13 cellular contexts compared by ENCODE assay signal in the genomic region with DNA sequence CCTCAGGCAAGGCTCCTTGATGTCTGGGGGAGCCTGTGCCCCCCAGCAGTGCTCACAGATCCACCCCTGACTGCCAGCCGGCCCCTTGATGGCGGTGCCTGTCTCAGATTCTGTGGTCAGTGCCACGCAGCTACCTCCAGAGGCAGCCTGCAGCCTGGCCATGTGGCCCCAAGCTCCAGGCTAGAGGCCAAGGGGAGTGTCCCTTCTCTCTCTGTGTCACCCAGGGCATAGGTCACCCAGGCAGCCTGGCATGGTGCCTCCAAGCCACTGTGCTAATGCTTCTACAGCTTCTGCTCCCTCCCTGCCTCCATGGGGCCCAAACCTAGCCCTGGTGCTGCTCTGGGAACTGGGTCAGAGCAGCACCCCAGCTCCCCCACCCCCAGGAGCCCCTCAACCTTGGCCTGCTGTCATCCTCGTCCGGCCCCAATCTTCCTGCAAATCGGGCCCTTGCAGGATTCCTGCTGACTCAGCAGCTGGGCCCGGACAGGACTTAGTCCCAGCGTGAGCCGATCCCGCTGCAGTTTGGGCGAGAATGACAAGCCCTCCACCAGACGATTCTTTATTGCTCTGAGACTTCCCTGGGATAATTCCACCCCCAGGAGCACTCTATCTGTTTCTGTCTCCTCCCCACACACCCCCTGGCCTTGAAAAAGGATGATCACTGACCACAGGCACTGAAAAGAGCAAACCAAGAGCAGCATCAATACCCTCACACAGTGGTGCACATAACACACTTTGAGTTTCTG. TPM values are rescaled to one million over a fixed set of nuclear protein-coding genes. Genes with fewer than 3 reads are reported as not detected.
DNase-seq lines count a peak whose midpoint lies in the region; ATAC-seq and TF ChIP-seq lines count a peak whose summit lies in the region.
"Had no signal": no experiment of that assay in that cellular context is flagged by ENCODE, and none has a peak within 500 bp of the region (broad histone marks: within the 10 kb centered on the region; RNA-seq: fewer than 3 reads in every experiment).

No MANE protein-coding gene starts in this region.

- peak; percentile 95 to 97 (median 96) for ATAC-seq in right lobe of liver

- H3K9ac ChIP-seq in duodenal mucosa (ENCODE audit: low read depth in 1 of 2, low read length in 2 of 2), result no peak overlapping the region

- DNase-seq in HUDEP-2 (lab: John Stamatoyannopoulos, UW; ENCODE audit: unreplicated experiment in 76 of 76) (peak in 57 of 76 experiments; percentile 2 to 73 (median 46)), right lobe of liver (peak; percentile 94 to 99 (median 97)), stomach (peak; percentile 87), H7 (no peak), ecto neural progenitor cell (ENCODE audit: low spot score) (no peak)
- no peak for DNase-seq in effector CD4-positive, alpha-beta T cell
- DNase-seq: activated CD4-positive, alpha-beta T cell treated with anti-CD3 and anti-CD28 coated beads, Interleukin-2, amount 50 U/mL, for 4 hours; Caco-2; MM.1S; NCI-H748 treated with DMSO at 0.1 percent for 48 hours; stimulated activated CD4-positive, alpha-beta T cell treated with anti-CD3 and anti-CD28 coated beads, Interleukin-12 subunit alpha, Interleukin-12 subunit beta, amount 100 ng/mL, for 4 hours; stimulated activated CD8-positive, alpha-beta memory T cell treated with anti-CD3 and anti-CD28 coated beads, Interleukin-4, amount 100 ng/mL, for 48 hours had no signal

- H3K36me3 ChIP-seq in duodenal mucosa (ENCODE audit: control insufficient read depth in 1 of 2, insufficient read depth in 2 of 2, low read length in 2 of 2) (no peaks in the 10 kb centered on the region), right lobe of liver (no peaks in the 10 kb centered on the region), stomach (no peaks in the 10 kb centered on the region), H7 (replicated peaks; ENCODE audit: control insufficient read depth, insufficient read depth, low read length) (no peaks in the 10 kb centered on the region)

- TF ChIP-seq POLR2A in right lobe of liver (IDR thresholded peaks at IDR 0.05) (no peak), stomach (IDR thresholded peaks at IDR 0.05) (no peak)

- H3K27me3 ChIP-seq in duodenal mucosa (ENCODE audit: control insufficient read depth in 1 of 2, insufficient read depth in 2 of 2, low read length in 2 of 2) (no peaks in the 10 kb centered on the region), right lobe of liver (no peaks in the 10 kb centered on the region), stomach (no peaks in the 10 kb centered on the region), H7 (ENCODE audit: control insufficient read depth, insufficient read depth, low read length) (no peaks in the 10 kb centered on the region)

- H3K4me1 ChIP-seq in duodenal mucosa (ENCODE audit: control insufficient read depth in 1 of 2, insufficient read depth in 2 of 2, low read length in 2 of 2) (peaks cover 7 to 24% of the 10 kb centered on the region in 2 donors), right lobe of liver (peaks cover 0 to 15% (median 3%) of the 10 kb centered on the region in 4 donors), stomach (peaks cover 0 to 25% (median 8%) of the 10 kb centered on the region in 4 donors)

- H3K27ac ChIP-seq in duodenal mucosa (ENCODE audit: low read depth, low read length) (peak overlapping the region; percentile 34), right lobe of liver (peak overlapping the region; percentile 55 to 75 (median 60)), stomach (no peak overlapping the region)

- peak in 1 of 4 donors; percentile 14 for TF ChIP-seq CTCF in right lobe of liver (IDR thresholded peaks at IDR 0.05)
- TF ChIP-seq CTCF in stomach (IDR thresholded peaks at IDR 0.05), result no peak

- intact Hi-C loops in right lobe of liver (cut with DNase I) (no loop called here), stomach (cut with DNase I; ENCODE audit: low total_unique reads) (no loop called here)

- TF ChIP-seq EP300 in stomach (IDR thresholded peaks at IDR 0.05), result no peak

- 17% methylated on average over 9 of the region's 12 CpGs for WGBS in right lobe of liver (ENCODE audit: insufficient coverage, low coverage, low lambda C conversion rate, missing lambda C conversion rate)
- WGBS in stomach, 5 donors, result 51 to 82% (median 69%) methylated on average over 10 to 12 of the region's 12 CpGs

- H3K9me3 ChIP-seq in duodenal mucosa (ENCODE audit: control insufficient read depth in 1 of 2, low read length in 2 of 2), result no peaks in the 10 kb centered on the region
- no peaks in the 10 kb centered on the region for H3K9me3 ChIP-seq in right lobe of liver
- H3K9me3 ChIP-seq in stomach, result no peaks in the 10 kb centered on the region
- H3K9me3 ChIP-seq: Caco-2 had no signal

- H3K4me3 ChIP-seq in duodenal mucosa (ENCODE audit: low read depth in 1 of 2, low read length in 2 of 2), result peak overlapping the region in 1 of 2 donors; percentile 18
- H3K4me3 ChIP-seq in right lobe of liver, result peak overlapping the region in 1 of 3 donors; percentile 21
- H3K4me3 ChIP-seq in stomach, result no peak overlapping the region
- no peak overlapping the region for H3K4me3 ChIP-seq in H7 (ENCODE audit: insufficient read depth, low read depth, low read length)

RNA-seq across cellular contexts. Expression of gene ARL11, which starts 2.7 kb away (rescaled TPM):
- total RNA-seq in right lobe of liver (under 1 TPM; 0.18 to 0.53 (median 0.39) TPM), stomach (under 1 TPM in 3 of 5 donors, not detected in 2; under 0.01 to 0.37 (median 0.29) TPM)
- 1 to 10 TPM in 1 of 3 donors, under 1 TPM in 2; 0.73 to 1.2 (median 0.92) TPM for polyA plus RNA-seq in stomach
- 0.17 and 0.37 TPM in 2 replicates for total RNA-seq in H7 (2014; rRNA removed; shearing (Covaris generic))
- total RNA-seq: Caco-2 had no signal

RNA-seq across cellular contexts. Expression of gene RCBTB1, which starts 40.2 kb away (rescaled TPM):
- 1 to 10 TPM; 5.8 to 9.5 (median 7.3) TPM for total RNA-seq in right lobe of liver
- 10 to 100 TPM in 3 of 5 donors, 1 to 10 TPM in 2; 1.2 to 48.2 (median 13.0) TPM for total RNA-seq in stomach
- 1 to 10 TPM; 7.5 to 9.6 (median 9.2) TPM for polyA plus RNA-seq in stomach
- 17.7 and 20.8 TPM in 2 replicates for total RNA-seq in H7 (2014; rRNA removed; shearing (Covaris generic))

Comparison
In these comparisons a context has a peak if more than half of its experiments do, and no peak if none do; other contexts are left out.
1. DNase-seq: peak in HUDEP-2 (57 of 76), right lobe of liver (3 of 3) and stomach (single experiment); none in H7 (single experiment), effector CD4-positive, alpha-beta T cell (single experiment) and ecto neural progenitor cell (single experiment).
2. H3K27ac ChIP-seq: peak in duodenal mucosa (single experiment) and right lobe of liver (3 of 3); none in stomach (0 of 5).